Comparison of ENCODE assay signal across 8 cellular contexts in genomic region chr3:151268267-151269235, GRCh38. TPM values are rescaled to one million over a fixed set of nuclear protein-coding genes. Genes with fewer than 3 reads are reported as not detected.
DNase-seq lines count a peak whose midpoint lies in the region; ATAC-seq and TF ChIP-seq lines count a peak whose summit lies in the region.

No MANE protein-coding gene starts in this region.

- H3K36me3 Mint-ChIP-seq in activated CD4-positive, alpha-beta memory T cell treated with anti-CD3 and anti-CD28 coated beads for 36 hours: no peaks in the 10 kb centered on the region

- peaks cover 20% of the 10 kb centered on the region for H3K4me1 Mint-ChIP-seq in activated CD4-positive, alpha-beta memory T cell treated with anti-CD3 and anti-CD28 coated beads for 36 hours (ENCODE audit: low read depth)

- H3K9me3 ChIP-seq in sigmoid colon: no peaks in the 10 kb centered on the region
- H3K9me3 ChIP-seq in WERI-Rb-1 (ENCODE audit: severe bottlenecking): no peaks in the 10 kb centered on the region

- H3K27ac Mint-ChIP-seq in activated CD4-positive, alpha-beta memory T cell treated with anti-CD3 and anti-CD28 coated beads for 36 hours: peak overlapping the region; percentile 68

- no peak for TF ChIP-seq EP300 in sigmoid colon (IDR thresholded peaks at IDR 0.05)

- H3K9me3 Mint-ChIP-seq in activated CD4-positive, alpha-beta memory T cell treated with anti-CD3 and anti-CD28 coated beads for 36 hours: no peaks in the 10 kb centered on the region

- 60 to 88% methylated on average over 11 of the region's 11 CpGs for WGBS in sigmoid colon, 2 donors

- H3K27ac ChIP-seq in sigmoid colon: peak overlapping the region; percentile 52 to 80 (median 72)
- no peak overlapping the region for H3K27ac ChIP-seq in WERI-Rb-1

- H3K4me3 ChIP-seq in sigmoid colon: no peak overlapping the region
- no peak overlapping the region for H3K4me3 ChIP-seq in WERI-Rb-1 (ENCODE audit: low read depth, low read length)

- H3K27me3 Mint-ChIP-seq in activated CD4-positive, alpha-beta memory T cell treated with anti-CD3 and anti-CD28 coated beads for 36 hours: no peaks in the 10 kb centered on the region

- intact Hi-C loops in activated CD4-positive, alpha-beta memory T cell treated with anti-CD3 and anti-CD28 coated beads for 36 hours (cut with micrococcal nuclease): loop anchor here (1.0 to 2.0 kb wide), 2 partner anchors 8 to 42 kb away; no protein-coding TSS in a partner anchor
- intact Hi-C loops in sigmoid colon (cut with DNase I): loop anchor here (5.0 to 10.0 kb wide), 2 partner anchors 506 to 1196 kb away; partner anchors contain the start of gene SIAH2

- peaks cover 0 to 78% (median 19%) of the 10 kb centered on the region in 4 donors for H3K4me1 ChIP-seq in sigmoid colon

- no peaks in the 10 kb centered on the region for H3K27me3 ChIP-seq in sigmoid colon
- no peaks in the 10 kb centered on the region for H3K27me3 ChIP-seq in WERI-Rb-1 (ENCODE audit: insufficient read depth, low read depth, severe bottlenecking)

- peak; percentile 65 for ATAC-seq in GM19395 (IDR thresholded peaks at IDR 0.05; ENCODE audit: unreplicated experiment)
- ATAC-seq in HG02885 (IDR thresholded peaks at IDR 0.05; ENCODE audit: poor library complexity, unreplicated experiment): peak; percentile 71

- no peak for TF ChIP-seq POLR2A in sigmoid colon (IDR thresholded peaks at IDR 0.05)

- H3K4me3 Mint-ChIP-seq in activated CD4-positive, alpha-beta memory T cell treated with anti-CD3 and anti-CD28 coated beads for 36 hours: peak overlapping the region; percentile 55

- TF ChIP-seq CTCF in sigmoid colon (IDR thresholded peaks at IDR 0.05) (no peak), WERI-Rb-1 (IDR thresholded peaks at IDR 0.05; ENCODE audit: low read depth, low read length) (no peak)

- CTCF ChIA-PET in activated CD4-positive, alpha-beta memory T cell treated with anti-CD3 and anti-CD28 coated beads for 36 hours (lab: Charles Lee): interaction anchor here (0.7 to 3.1 kb wide), 9 partner anchors 7 to 571 kb away, joined by 3 to 15 read pairs (median 4); no protein-coding TSS in a partner anchor

- no peaks in the 10 kb centered on the region for H3K36me3 ChIP-seq in sigmoid colon
- no peaks in the 10 kb centered on the region for H3K36me3 ChIP-seq in WERI-Rb-1

- POLR2A ChIA-PET in activated CD4-positive, alpha-beta memory T cell treated with anti-CD3 and anti-CD28 coated beads for 36 hours (lab: Charles Lee): interaction anchor here (0.9 to 1.3 kb wide), 3 partner anchors 34 to 48 kb away, joined by 3 read pairs; partner anchors contain the start of gene GPR87

- DNase-seq in activated CD4-positive, alpha-beta memory T cell treated with anti-CD3 and anti-CD28 coated beads for 36 hours: peak; percentile 58
- DNase-seq in sigmoid colon (no peak), NCI-H2171 (lab: John Stamatoyannopoulos, UW) (no peak), T1000 (lab: John Stamatoyannopoulos, UW) (no peak), WERI-Rb-1 (no peak), DMS114 treated with DMSO at 0.1 percent for 48 hours (lab: John Stamatoyannopoulos, UW; ENCODE audit: unreplicated experiment) (no peak)

RNA-seq across cellular contexts. Expression of gene P2RY14, which starts 9.8 kb away (rescaled TPM):
- under 1 TPM; 0.17 to 0.26 TPM for total RNA-seq in activated CD4-positive, alpha-beta memory T cell treated with anti-CD3 and anti-CD28 coated beads for 36 hours
- 10 to 100 TPM in 2 of 4 donors, 1 to 10 TPM in 2; 6.5 to 26.7 (median 14.9) TPM for total RNA-seq in sigmoid colon
- polyA plus RNA-seq in sigmoid colon: 1 to 10 TPM; 2.5 to 4.2 (median 3.4) TPM

RNA-seq across cellular contexts. Expression of gene GPR87, which starts 48.1 kb away (rescaled TPM):
- 1 to 10 TPM; 1.1 TPM for total RNA-seq in activated CD4-positive, alpha-beta memory T cell treated with anti-CD3 and anti-CD28 coated beads for 36 hours
- total RNA-seq in sigmoid colon: not detected
- under 1 TPM in 1 of 3 donors, not detected in 2; 0.07 TPM for polyA plus RNA-seq in sigmoid colon

Comparison
In these comparisons a context has a peak if more than half of its experiments do, and no peak if none do; other contexts are left out.
1. RNA of gene P2RY14, which starts 9.8 kb away (total RNA-seq): 6.5 to 26.7 TPM in sigmoid colon; 0.17 to 0.26 TPM in activated CD4-positive, alpha-beta memory T cell treated with anti-CD3 and anti-CD28 coated beads for 36 hours; every median in the first group is over 4 times any median in the second.